16 cellular contexts compared by ENCODE assay signal in genomic region chr6:24882835-24883555, GRCh38. TPM values are rescaled to one million over a fixed set of nuclear protein-coding genes. Genes with fewer than 3 reads are reported as not detected.
DNase-seq lines count a peak whose midpoint lies in the region; ATAC-seq and TF ChIP-seq lines count a peak whose summit lies in the region.
"Had no signal": no experiment of that assay in that cellular context is flagged by ENCODE, and none has a peak within 500 bp of the region (broad histone marks: within the 10 kb centered on the region; RNA-seq: fewer than 3 reads in every experiment).

No MANE protein-coding gene starts in this region.

- H3K4me3 ChIP-seq in SK-N-SH (ENCODE audit: low read depth in 2 of 2, low read length in 1 of 2) = no peak overlapping the region
- H3K4me3 ChIP-seq: hepatocyte, neural progenitor cell had no signal

- POLR2A ChIA-PET in SK-N-SH (lab: Yijun Ruan, JAX) = no interaction called here
- POLR2A ChIA-PET in naive thymus-derived CD8-positive, alpha-beta T cell (lab: Charles Lee) = interaction anchor here (0.8 to 2.9 kb wide), 7 partner anchors 8 to 69 kb away, joined by 3 to 11 read pairs (median 4); no protein-coding TSS in a partner anchor

- DNase-seq in SK-N-SH (no peak), hepatic stellate cell (ENCODE audit: low spot score) (no peak), NCI-H446 (lab: John Stamatoyannopoulos, UW) (no peak)
- peak; percentile 60 for DNase-seq in activated naive CD4-positive, alpha-beta T cell treated with anti-CD3 and anti-CD28 coated beads for 36 hours
- DNase-seq in naive thymus-derived CD8-positive, alpha-beta T cell = no peak
- DNase-seq: 8988T; activated effector memory CD4-positive, alpha-beta T cell treated with anti-CD3 and anti-CD28 coated beads, Interleukin-2, amount 50 U/mL, for 16 hours; DMS 273 treated with DMSO at 0.1 percent for 48 hours; NCI-H526 treated with DMSO at 0.1 percent for 48 hours had no signal

- H3K4me3 Mint-ChIP-seq in activated naive CD4-positive, alpha-beta T cell treated with anti-CD3 and anti-CD28 coated beads for 36 hours = peak overlapping the region; percentile 73
- peak overlapping the region; percentile 1 to 74 (median 62) for H3K4me3 Mint-ChIP-seq in naive thymus-derived CD8-positive, alpha-beta T cell
- H3K4me3 Mint-ChIP-seq: neural progenitor cell had no signal

- H2AFZ ChIP-seq in SK-N-SH (ENCODE audit: low read depth) = no peak overlapping the region
- H2AFZ ChIP-seq: hepatocyte, neural progenitor cell had no signal

- peaks cover 89% of the 10 kb centered on the region for H3K4me1 Mint-ChIP-seq in activated naive CD4-positive, alpha-beta T cell treated with anti-CD3 and anti-CD28 coated beads for 36 hours (ENCODE audit: low read depth)
- H3K4me1 Mint-ChIP-seq in naive thymus-derived CD8-positive, alpha-beta T cell = peaks cover 45 to 92% (median 90%) of the 10 kb centered on the region in 4 donors

- no peak overlapping the region for H3K27ac ChIP-seq in SK-N-SH (ENCODE audit: low read depth in 2 of 2, low read length in 1 of 2)
- H3K27ac ChIP-seq: epithelial cell of prostate, hepatocyte, neural progenitor cell had no signal

- intact Hi-C loops in activated naive CD4-positive, alpha-beta T cell treated with anti-CD3 and anti-CD28 coated beads for 36 hours (cut with micrococcal nuclease) = loop anchor here (1.0 to 2.0 kb wide), 12 partner anchors 15 to 255 kb away; no protein-coding TSS in a partner anchor

- H4K20me1 ChIP-seq in SK-N-SH (ENCODE audit: insufficient read depth) = no peaks in the 10 kb centered on the region

- peak overlapping the region; percentile 99 for H3K27ac Mint-ChIP-seq in activated naive CD4-positive, alpha-beta T cell treated with anti-CD3 and anti-CD28 coated beads for 36 hours
- H3K27ac Mint-ChIP-seq in naive thymus-derived CD8-positive, alpha-beta T cell = peak overlapping the region; percentile 68 to 96 (median 87)
- H3K27ac Mint-ChIP-seq: neural progenitor cell had no signal

- no peak overlapping the region for H3K9ac ChIP-seq in SK-N-SH
- H3K9ac ChIP-seq: neural progenitor cell had no signal

- no peaks in the 10 kb centered on the region for H3K79me2 ChIP-seq in SK-N-SH (ENCODE audit: insufficient read depth)
- H3K79me2 ChIP-seq: hepatocyte had no signal

- H3K27me3 Mint-ChIP-seq in activated naive CD4-positive, alpha-beta T cell treated with anti-CD3 and anti-CD28 coated beads for 36 hours (ENCODE audit: low read depth) = no peaks in the 10 kb centered on the region
- no peaks in the 10 kb centered on the region for H3K27me3 Mint-ChIP-seq in naive thymus-derived CD8-positive, alpha-beta T cell

- H3K4me2 ChIP-seq in SK-N-SH = peak overlapping the region; percentile 8; the same call in 1 of the 2 replicates
- H3K4me2 ChIP-seq: hepatocyte, neural progenitor cell had no signal

- WGBS in SK-N-SH (ENCODE audit: low lambda C conversion rate) = 79% methylated on average over 7 of the region's 7 CpGs

- H3K36me3 ChIP-seq in SK-N-SH (replicated peaks in 1 of 2; ENCODE audit: control insufficient read depth in 1 of 2, insufficient read depth in 2 of 2, low read length in 1 of 2) = no peaks in the 10 kb centered on the region
- H3K36me3 ChIP-seq: neural progenitor cell had no signal

- H3K9me3 ChIP-seq in SK-N-SH = no peaks in the 10 kb centered on the region

- peaks cover 3% of the 10 kb centered on the region for H3F3A ChIP-seq in SK-N-SH (replicated peaks; ENCODE audit: insufficient read depth)

- TF ChIP-seq CTCF in SK-N-SH (IDR thresholded peaks at IDR 0.05) = no peak

- peaks cover 4% of the 10 kb centered on the region for H3K9me3 Mint-ChIP-seq in activated naive CD4-positive, alpha-beta T cell treated with anti-CD3 and anti-CD28 coated beads for 36 hours
- peaks cover 0 to 5% (median 0%) of the 10 kb centered on the region in 9 donors for H3K9me3 Mint-ChIP-seq in naive thymus-derived CD8-positive, alpha-beta T cell

- peaks cover 0 to 2% of the 10 kb centered on the region in 2 experiments; a peak in 2 of 4 replicates for H3K4me1 ChIP-seq in SK-N-SH (ENCODE audit: control insufficient read depth in 1 of 2, insufficient read depth in 2 of 2, low read depth in 1 of 2, low read length in 1 of 2)

- H3K36me3 Mint-ChIP-seq in activated naive CD4-positive, alpha-beta T cell treated with anti-CD3 and anti-CD28 coated beads for 36 hours (ENCODE audit: low read depth) = peaks cover 24% of the 10 kb centered on the region
- peaks cover 17 to 88% (median 36%) of the 10 kb centered on the region in 3 donors for H3K36me3 Mint-ChIP-seq in naive thymus-derived CD8-positive, alpha-beta T cell
- H3K36me3 Mint-ChIP-seq: neural progenitor cell had no signal

- no peak for ATAC-seq in SK-N-SH treated with all-trans-retinoic acid at 6 μM for 48 hours
- ATAC-seq in HG03442 (IDR thresholded peaks at IDR 0.05; ENCODE audit: unreplicated experiment) = peak; percentile 29
- ATAC-seq in naive thymus-derived CD8-positive, alpha-beta T cell = no peak
- ATAC-seq in HG03108 (IDR thresholded peaks at IDR 0.05; ENCODE audit: unreplicated experiment) = no peak
- ATAC-seq: Right ventricle myocardium inferior had no signal

- no peak for TF ChIP-seq RAD21 in SK-N-SH (IDR thresholded peaks at IDR 0.05; ENCODE audit: low read length)

- CTCF ChIA-PET in SK-N-SH (lab: Yijun Ruan, JAX) = interaction anchor here (0.9 to 2.2 kb wide), 7 partner anchors 9 to 188 kb away, joined by 3 to 10 read pairs (median 4); no protein-coding TSS in a partner anchor
- CTCF ChIA-PET in activated naive CD4-positive, alpha-beta T cell treated with anti-CD3 and anti-CD28 coated beads for 36 hours (lab: Charles Lee) = interaction anchor here (0.6 to 5.2 kb wide), 16 partner anchors 9 to 156 kb away, joined by 3 to 29 read pairs (median 4); no protein-coding TSS in a partner anchor

- no peaks in the 10 kb centered on the region for H3K9me2 ChIP-seq in SK-N-SH

- no peak for TF ChIP-seq EP300 in SK-N-SH (IDR thresholded peaks at IDR 0.05; ENCODE audit: borderline replicate concordance in 1 of 2, low read depth in 1 of 2, low read length in 1 of 2)

- H3K27me3 ChIP-seq in SK-N-SH (ENCODE audit: insufficient read depth) = no peaks in the 10 kb centered on the region
- H3K27me3 ChIP-seq: hepatocyte, neural progenitor cell had no signal

TF ChIP-seq in SK-N-SH, 30 proteins besides CTCF, POLR2A, EP300 and RAD21 (continues in another document):
- no peak for TF ChIP-seq SMC3 (IDR thresholded peaks at IDR 0.05; ENCODE audit: low read depth, low read length)
- TF ChIP-seq USF1 (IDR thresholded peaks at IDR 0.05; ENCODE audit: borderline replicate concordance, low read depth) = no peak
- TF ChIP-seq JUND (IDR thresholded peaks at IDR 0.05) = no peak
- no peak for TF ChIP-seq RCOR1 (IDR thresholded peaks at IDR 0.05; ENCODE audit: low read length)
- no peak for TF ChIP-seq NFIC (IDR thresholded peaks at IDR 0.05; ENCODE audit: borderline replicate concordance)

TF ChIP-seq in SK-N-SH treated with all-trans-retinoic acid at 6 μM for 48 hours, 23 proteins besides CTCF, POLR2A, EP300 and RAD21 (continues in another document):
- TF ChIP-seq ZNF565 (CRISPR knock-in tag; conservative IDR thresholded peaks at IDR 0.05; ENCODE audit: low read depth) = no peak
- TF ChIP-seq, protein P1, sequence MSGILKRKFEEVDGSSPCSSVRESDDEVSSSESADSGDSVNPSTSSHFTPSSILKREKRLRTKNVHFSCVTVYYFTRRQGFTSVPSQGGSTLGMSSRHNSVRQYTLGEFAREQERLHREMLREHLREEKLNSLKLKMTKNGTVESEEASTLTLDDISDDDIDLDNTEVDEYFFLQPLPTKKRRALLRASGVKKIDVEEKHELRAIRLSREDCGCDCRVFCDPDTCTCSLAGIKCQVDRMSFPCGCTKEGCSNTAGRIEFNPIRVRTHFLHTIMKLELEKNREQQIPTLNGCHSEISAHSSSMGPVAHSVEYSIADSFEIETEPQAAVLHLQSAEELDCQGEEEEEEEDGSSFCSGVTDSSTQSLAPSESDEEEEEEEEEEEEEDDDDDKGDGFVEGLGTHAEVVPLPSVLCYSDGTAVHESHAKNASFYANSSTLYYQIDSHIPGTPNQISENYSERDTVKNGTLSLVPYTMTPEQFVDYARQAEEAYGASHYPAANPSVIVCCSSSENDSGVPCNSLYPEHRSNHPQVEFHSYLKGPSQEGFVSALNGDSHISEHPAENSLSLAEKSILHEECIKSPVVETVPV (CRISPR knock-in tag; IDR thresholded peaks at IDR 0.05) = no peak
- TF ChIP-seq, protein P2, sequence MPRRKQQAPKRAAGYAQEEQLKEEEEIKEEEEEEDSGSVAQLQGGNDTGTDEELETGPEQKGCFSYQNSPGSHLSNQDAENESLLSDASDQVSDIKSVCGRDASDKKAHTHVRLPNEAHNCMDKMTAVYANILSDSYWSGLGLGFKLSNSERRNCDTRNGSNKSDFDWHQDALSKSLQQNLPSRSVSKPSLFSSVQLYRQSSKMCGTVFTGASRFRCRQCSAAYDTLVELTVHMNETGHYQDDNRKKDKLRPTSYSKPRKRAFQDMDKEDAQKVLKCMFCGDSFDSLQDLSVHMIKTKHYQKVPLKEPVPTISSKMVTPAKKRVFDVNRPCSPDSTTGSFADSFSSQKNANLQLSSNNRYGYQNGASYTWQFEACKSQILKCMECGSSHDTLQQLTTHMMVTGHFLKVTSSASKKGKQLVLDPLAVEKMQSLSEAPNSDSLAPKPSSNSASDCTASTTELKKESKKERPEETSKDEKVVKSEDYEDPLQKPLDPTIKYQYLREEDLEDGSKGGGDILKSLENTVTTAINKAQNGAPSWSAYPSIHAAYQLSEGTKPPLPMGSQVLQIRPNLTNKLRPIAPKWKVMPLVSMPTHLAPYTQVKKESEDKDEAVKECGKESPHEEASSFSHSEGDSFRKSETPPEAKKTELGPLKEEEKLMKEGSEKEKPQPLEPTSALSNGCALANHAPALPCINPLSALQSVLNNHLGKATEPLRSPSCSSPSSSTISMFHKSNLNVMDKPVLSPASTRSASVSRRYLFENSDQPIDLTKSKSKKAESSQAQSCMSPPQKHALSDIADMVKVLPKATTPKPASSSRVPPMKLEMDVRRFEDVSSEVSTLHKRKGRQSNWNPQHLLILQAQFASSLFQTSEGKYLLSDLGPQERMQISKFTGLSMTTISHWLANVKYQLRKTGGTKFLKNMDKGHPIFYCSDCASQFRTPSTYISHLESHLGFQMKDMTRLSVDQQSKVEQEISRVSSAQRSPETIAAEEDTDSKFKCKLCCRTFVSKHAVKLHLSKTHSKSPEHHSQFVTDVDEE (CRISPR knock-in tag; IDR thresholded peaks at IDR 0.05) = no peak
- no peak for TF ChIP-seq ZC3H10 (CRISPR knock-in tag; IDR thresholded peaks at IDR 0.05)

RNA-seq across cellular contexts. Expression of gene RIPOR2, which starts 52.8 kb away (rescaled TPM):
- 0.05 TPM in 2 replicates for polyA plus RNA-seq in SK-N-SH (2012; rRNA removed)
- polyA plus RNA-seq in SK-N-SH (2012; cell fraction: cytosol; rRNA removed) = 0.05 and 0.10 TPM in 2 replicates
- polyA plus RNA-seq in SK-N-SH (2012; cell fraction: nucleus; rRNA removed) = 0.05 and 0.13 TPM in 2 replicates
- total RNA-seq in activated naive CD4-positive, alpha-beta T cell treated with anti-CD3 and anti-CD28 coated beads for 36 hours = 100 to 1,000 TPM; 111 to 116 TPM
- 100 to 1,000 TPM; 511 to 531 TPM for total RNA-seq in naive thymus-derived CD8-positive, alpha-beta T cell
- polyA plus RNA-seq in naive thymus-derived CD8-positive, alpha-beta T cell = 100 to 1,000 TPM; 413 to 542 (median 468) TPM

Comparison
In these comparisons a context has a peak if more than half of its experiments do, and no peak if none do; other contexts are left out.
1. RNA of gene RIPOR2, which starts 52.8 kb away (total RNA-seq): 511 to 531 TPM in naive thymus-derived CD8-positive, alpha-beta T cell; 111 to 116 TPM in activated naive CD4-positive, alpha-beta T cell treated with anti-CD3 and anti-CD28 coated beads for 36 hours; every median in the first group is over 4 times any median in the second.